1 cellular context compared by ENCODE assay signal in the genomic region with DNA sequence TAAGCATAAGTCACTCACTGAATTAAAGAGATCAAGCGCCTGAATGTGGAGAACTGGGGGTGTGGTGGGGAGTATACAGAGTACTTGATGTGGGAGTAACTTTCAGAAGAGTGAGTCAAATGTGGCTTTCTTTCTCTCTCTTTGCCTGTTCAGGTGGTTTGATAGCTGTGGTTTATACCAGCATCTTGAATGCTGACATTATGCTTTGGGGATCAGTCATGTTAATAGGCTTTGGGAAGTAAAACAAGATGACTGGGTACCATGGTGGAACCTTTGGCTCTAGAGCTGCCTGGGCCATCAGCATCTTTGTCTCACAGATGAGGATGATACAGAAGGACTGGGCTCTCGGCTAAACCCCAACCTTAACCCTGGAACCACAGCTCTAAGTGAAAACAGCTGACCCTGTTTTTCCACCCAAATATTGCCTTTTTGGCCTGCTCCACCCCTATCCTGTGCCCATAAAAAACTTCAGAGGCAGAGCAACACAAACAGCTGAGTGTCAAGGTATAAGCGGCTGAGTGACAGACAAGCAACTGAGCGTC.
TF ChIP-seq lines count a peak whose summit lies in the region.

No MANE protein-coding gene starts in this region.

TF ChIP-seq in SK-N-SH, 30 proteins besides CTCF, POLR2A, EP300 and RAD21 (continued from another document):
- no peak for TF ChIP-seq USF1 (IDR thresholded peaks at IDR 0.05; ENCODE audit: borderline replicate concordance, low read depth)
- no peak for TF ChIP-seq GATA2 (CRISPR knock-in tag; IDR thresholded peaks at IDR 0.05)
- TF ChIP-seq TCF12 (IDR thresholded peaks at IDR 0.05), result no peak
- no peak for TF ChIP-seq FOXM1 (IDR thresholded peaks at IDR 0.05; ENCODE audit: low read depth)
- TF ChIP-seq FOXJ3 (CRISPR knock-in tag; IDR thresholded peaks at IDR 0.05), result no peak
- TF ChIP-seq POLR2AphosphoS5 (IDR thresholded peaks at IDR 0.05; ENCODE audit: low read depth, low read length), result no peak
- TF ChIP-seq REST (IDR thresholded peaks at IDR 0.05; ENCODE audit: low read depth, low read length), result no peak
- TF ChIP-seq SIN3A (IDR thresholded peaks at IDR 0.05; ENCODE audit: borderline replicate concordance, low read depth, low read length), result no peak
- TF ChIP-seq MEF2A (IDR thresholded peaks at IDR 0.05; ENCODE audit: borderline replicate concordance, low read depth), result no peak
- no peak for TF ChIP-seq NRF1 (IDR thresholded peaks at IDR 0.05; ENCODE audit: low read depth, low read length)
- TF ChIP-seq, protein P1, sequence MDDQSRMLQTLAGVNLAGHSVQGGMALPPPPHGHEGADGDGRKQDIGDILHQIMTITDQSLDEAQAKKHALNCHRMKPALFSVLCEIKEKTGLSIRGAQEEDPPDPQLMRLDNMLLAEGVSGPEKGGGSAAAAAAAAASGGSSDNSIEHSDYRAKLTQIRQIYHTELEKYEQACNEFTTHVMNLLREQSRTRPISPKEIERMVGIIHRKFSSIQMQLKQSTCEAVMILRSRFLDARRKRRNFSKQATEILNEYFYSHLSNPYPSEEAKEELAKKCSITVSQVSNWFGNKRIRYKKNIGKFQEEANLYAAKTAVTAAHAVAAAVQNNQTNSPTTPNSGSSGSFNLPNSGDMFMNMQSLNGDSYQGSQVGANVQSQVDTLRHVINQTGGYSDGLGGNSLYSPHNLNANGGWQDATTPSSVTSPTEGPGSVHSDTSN (IDR thresholded peaks at IDR 0.05), result no peak
